ENCODE assay signal across 8 cellular contexts in genomic region chr19:49127674-49128544, GRCh38. TPM values are rescaled to one million over a fixed set of nuclear protein-coding genes. Genes with fewer than 3 reads are reported as not detected.
A peak's percentile ranks its signal among the peaks of the same experiment; 100 is the strongest.
DNase-seq lines count a peak whose midpoint lies in the region; TF ChIP-seq lines count a peak whose summit lies in the region.

No MANE protein-coding gene starts in this region.

- H3K27ac Mint-ChIP-seq in activated naive CD4-positive, alpha-beta T cell treated with anti-CD3 and anti-CD28 coated beads, Interleukin-2, amount 10 ng/mL, durations not matched to agents 7 days and 5 days: peak overlapping the region; percentile 79

- peaks cover 4% of the 10 kb centered on the region for H3K4me1 ChIP-seq in osteoblast (ENCODE audit: insufficient read depth, low read length)
- H3K4me1 ChIP-seq in testis: peaks cover 7% of the 10 kb centered on the region

- peak overlapping the region; percentile 97 for H2AFZ ChIP-seq in osteoblast (ENCODE audit: low read length)

- no peaks in the 10 kb centered on the region for H3K79me2 ChIP-seq in osteoblast (ENCODE audit: insufficient read depth, low read length)

- H3K4me1 Mint-ChIP-seq in activated naive CD4-positive, alpha-beta T cell treated with anti-CD3 and anti-CD28 coated beads, Interleukin-2, amount 10 ng/mL, durations not matched to agents 7 days and 5 days: peaks cover 16% of the 10 kb centered on the region

- H3K4me3 Mint-ChIP-seq in activated naive CD4-positive, alpha-beta T cell treated with anti-CD3 and anti-CD28 coated beads, Interleukin-2, amount 10 ng/mL, durations not matched to agents 7 days and 5 days: peak overlapping the region; percentile 75

- H3K27ac ChIP-seq in osteoblast (ENCODE audit: low read depth, low read length): no peak overlapping the region
- peak overlapping the region in 1 of 2 donors; percentile 36 for H3K27ac ChIP-seq in testis

- H3K36me3 Mint-ChIP-seq in activated naive CD4-positive, alpha-beta T cell treated with anti-CD3 and anti-CD28 coated beads, Interleukin-2, amount 10 ng/mL, durations not matched to agents 7 days and 5 days: no peaks in the 10 kb centered on the region

- in situ Hi-C loops in SK-MEL-5 (cut with HindIII; ENCODE audit: low pct_unique_long_range_greater_than_20kb, low sequenced_read_pairs): no loop called here

- H3K36me3 ChIP-seq in osteoblast (ENCODE audit: insufficient read depth, low read length): no peaks in the 10 kb centered on the region
- H3K36me3 ChIP-seq in testis (ENCODE audit: low read depth, missing control alignments): no peaks in the 10 kb centered on the region

- H3K27me3 Mint-ChIP-seq in activated naive CD4-positive, alpha-beta T cell treated with anti-CD3 and anti-CD28 coated beads, Interleukin-2, amount 10 ng/mL, durations not matched to agents 7 days and 5 days: peaks cover 38% of the 10 kb centered on the region

- H3K4me2 ChIP-seq in osteoblast (ENCODE audit: insufficient read depth, low read length): peak overlapping the region; percentile 88

- intact Hi-C loops in testis (cut with DNase I; ENCODE audit: low total_unique reads): no loop called here

- CTCF ChIA-PET in activated naive CD4-positive, alpha-beta T cell treated with anti-CD3 and anti-CD28 coated beads, Interleukin-2, amount 10 ng/mL, durations not matched to agents 7 days and 5 days (lab: Charles Lee): interaction anchor here (0.6 to 3.6 kb wide), 4 partner anchors 14 to 135 kb away, joined by 3 to 18 read pairs (median 7); partner anchors contain the start of genes GYS1, LIN7B and RUVBL2

- TF ChIP-seq CTCF in HFF-Myc (IDR thresholded peaks at IDR 0.05; ENCODE audit: low read depth, low read length, missing control alignments): no peak
- no peak for TF ChIP-seq CTCF in osteoblast (IDR thresholded peaks at IDR 0.05; ENCODE audit: extremely low read depth, low read depth, low read length)
- peak in 1 of 3 experiments; percentile 3 for TF ChIP-seq CTCF in testis (IDR thresholded peaks at IDR 0.05)

- H3K9me3 ChIP-seq in osteoblast (ENCODE audit: low read depth, low read length) (no peaks in the 10 kb centered on the region), testis (no peaks in the 10 kb centered on the region)

- no peaks in the 10 kb centered on the region for H4K20me1 ChIP-seq in osteoblast (ENCODE audit: insufficient read depth, low read length)

- 4 to 9% methylated on average over 15 to 57 of the region's 63 CpGs for WGBS in testis, 2 donors

- peak; percentile 65 for DNase-seq in GM04503 (ENCODE audit: low read depth)
- DNase-seq in HFF-Myc (ENCODE audit: extremely low read depth, low read depth): peak; percentile 83
- peak; percentile 97 for DNase-seq in MV-4-11 (lab: John Stamatoyannopoulos, UW)
- peak; percentile 97 for DNase-seq in SK-MEL-5 (ENCODE audit: low read depth, low spot score)
- DNase-seq in activated naive CD4-positive, alpha-beta T cell treated with anti-CD3 and anti-CD28 coated beads, Interleukin-2, amount 10 ng/mL, durations not matched to agents 7 days and 5 days: peak; percentile 95
- DNase-seq in globus pallidus (ENCODE audit: low spot score): peak; percentile 97
- peak; percentile 100 for DNase-seq in osteoblast (ENCODE audit: insufficient read length, low spot score, missing footprints)
- peak; percentile 96 for DNase-seq in testis

- H3K4me3 ChIP-seq in HFF-Myc (replicated peaks; ENCODE audit: low read depth, low read length): peak overlapping the region; percentile 21
- peak overlapping the region; percentile 69 for H3K4me3 ChIP-seq in osteoblast (ENCODE audit: insufficient read depth, low read length)
- peak overlapping the region; percentile 0 to 25 for H3K4me3 ChIP-seq in testis

- no peak for TF ChIP-seq POLR2A in testis (IDR thresholded peaks at IDR 0.05)

- H3K27me3 ChIP-seq in osteoblast (ENCODE audit: insufficient read depth, low read length) (no peaks in the 10 kb centered on the region), testis (no peaks in the 10 kb centered on the region)

- H3K9me3 Mint-ChIP-seq in activated naive CD4-positive, alpha-beta T cell treated with anti-CD3 and anti-CD28 coated beads, Interleukin-2, amount 10 ng/mL, durations not matched to agents 7 days and 5 days: no peaks in the 10 kb centered on the region

RNA-seq across cellular contexts. Expression of gene PPFIA3, which starts 8.6 kb away (rescaled TPM):
- total RNA-seq in SK-MEL-5 (2014; rRNA removed; shearing (Covaris generic)): 8.8 and 9.9 TPM in 2 replicates
- 18.3 and 18.5 TPM in 2 replicates for polyA plus RNA-seq in SK-MEL-5 (2015; cell fraction: cytosol; rRNA removed)
- 43.5 and 46.5 TPM in 2 replicates for polyA plus RNA-seq in SK-MEL-5 (2015; cell fraction: nucleus; rRNA removed)
- total RNA-seq in osteoblast (1.1 and 1.2 TPM in 2 replicates), testis (10 to 100 TPM in 1 of 2 donors, 1 to 10 TPM in 1; 9.2 to 13.1 TPM)
- 8.8 TPM for polyA plus RNA-seq in testis (ENCODE audit: insufficient read depth, low read depth, low replicate concordance)

RNA-seq across cellular contexts. Expression of gene C19orf73, which starts 9.0 kb away (rescaled TPM):
- 1.1 and 1.8 TPM in 2 replicates for total RNA-seq in SK-MEL-5 (2014; rRNA removed; shearing (Covaris generic))
- polyA plus RNA-seq in SK-MEL-5 (2015; cell fraction: cytosol; rRNA removed): 1.4 and 4.5 TPM in 2 replicates
- 0.51 and 7.5 TPM in 2 replicates for polyA plus RNA-seq in SK-MEL-5 (2015; cell fraction: nucleus; rRNA removed)
- total RNA-seq in osteoblast (0.36 TPM in 1 of 2 replicates, not detected in the other), testis (1 to 10 TPM; 4.0 to 8.5 TPM)
- 1.5 TPM for polyA plus RNA-seq in testis (ENCODE audit: insufficient read depth, low read depth, low replicate concordance)

RNA-seq across cellular contexts. Expression of gene LIN7B, which starts 13.7 kb away (rescaled TPM):
- total RNA-seq in SK-MEL-5 (2014; rRNA removed; shearing (Covaris generic)): 5.6 and 6.4 TPM in 2 replicates
- polyA plus RNA-seq in SK-MEL-5 (2015; cell fraction: cytosol; rRNA removed): 8.4 and 14.1 TPM in 2 replicates
- polyA plus RNA-seq in SK-MEL-5 (2015; cell fraction: nucleus; rRNA removed): 12.4 and 15.9 TPM in 2 replicates
- 5.6 and 6.2 TPM in 2 replicates for total RNA-seq in osteoblast
- total RNA-seq in testis: 10 to 100 TPM; 57.6 to 66.2 TPM
- polyA plus RNA-seq in testis (ENCODE audit: insufficient read depth, low read depth, low replicate concordance): 22.4 TPM

RNA-seq across cellular contexts. Expression of gene HRC, which starts 27.3 kb away (rescaled TPM):
- not detected in 2 replicates for total RNA-seq in SK-MEL-5 (2014; rRNA removed; shearing (Covaris generic))
- polyA plus RNA-seq in SK-MEL-5 (2015; cell fraction: cytosol; rRNA removed): not detected in 2 replicates
- 0.09 TPM in 1 of 2 replicates, not detected in the other for polyA plus RNA-seq in SK-MEL-5 (2015; cell fraction: nucleus; rRNA removed)
- total RNA-seq in osteoblast: not detected in 2 replicates
- total RNA-seq in testis: 1 to 10 TPM; 1.8 to 5.4 TPM
- polyA plus RNA-seq in testis (ENCODE audit: insufficient read depth, low read depth, low replicate concordance): 4.1 TPM

RNA-seq across cellular contexts. Expression of gene TRPM4, which starts 29.7 kb away (rescaled TPM):
- 3.4 and 3.5 TPM in 2 replicates for total RNA-seq in SK-MEL-5 (2014; rRNA removed; shearing (Covaris generic))
- 8.1 and 11.0 TPM in 2 replicates for polyA plus RNA-seq in SK-MEL-5 (2015; cell fraction: cytosol; rRNA removed)
- 28.5 and 28.9 TPM in 2 replicates for polyA plus RNA-seq in SK-MEL-5 (2015; cell fraction: nucleus; rRNA removed)
- total RNA-seq in osteoblast: 15.9 and 20.6 TPM in 2 replicates
- total RNA-seq in testis: 10 to 100 TPM; 30.5 to 45.7 TPM
- 16.0 TPM for polyA plus RNA-seq in testis (ENCODE audit: insufficient read depth, low read depth, low replicate concordance)

Comparison
In these comparisons a context has a peak if more than half of its experiments do, and no peak if none do; other contexts are left out.
1. H3K4me3 ChIP-seq: peak in every context shown above with its lines; median percentile 69 in osteoblast; 21 in HFF-Myc; 12 in testis.